13 cellular contexts compared by ENCODE assay signal in the genomic region with DNA sequence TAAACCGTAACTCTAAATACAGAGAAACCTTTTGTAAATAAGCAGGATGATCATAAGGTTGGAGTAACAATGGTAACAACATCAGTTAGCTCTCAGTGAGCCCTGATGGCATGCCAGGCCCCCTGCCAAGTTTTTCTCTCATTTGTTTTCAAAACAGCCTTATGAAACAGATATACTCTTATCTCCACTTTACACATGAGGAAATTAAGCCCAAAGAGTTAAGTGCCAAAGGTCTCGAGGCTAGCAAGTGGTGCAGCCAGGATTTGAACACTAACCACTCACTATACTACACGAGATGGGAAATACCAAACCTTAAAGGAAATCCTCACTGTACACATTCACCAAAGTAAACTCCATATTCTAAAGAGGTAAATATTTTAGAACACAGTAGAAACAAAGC. TPM values are rescaled to one million over a fixed set of nuclear protein-coding genes. Genes with fewer than 3 reads are reported as not detected.
A peak's percentile ranks its signal among the peaks of the same experiment; 100 is the strongest.
DNase-seq lines count a peak whose midpoint lies in the region; ATAC-seq and TF ChIP-seq lines count a peak whose summit lies in the region.
"Had no signal": no experiment of that assay in that cellular context is flagged by ENCODE, and none has a peak within 500 bp of the region (broad histone marks: within the 10 kb centered on the region; RNA-seq: fewer than 3 reads in every experiment).

No MANE protein-coding gene starts in this region.

- no peak overlapping the region for H3K4me3 ChIP-seq in MG63
- H3K4me3 ChIP-seq in gastroesophageal sphincter: no peak overlapping the region
- H3K4me3 ChIP-seq in WERI-Rb-1 (ENCODE audit: low read depth, low read length): no peak overlapping the region

- H3K36me3 ChIP-seq in MG63 (no peaks in the 10 kb centered on the region), gastroesophageal sphincter (no peaks in the 10 kb centered on the region), WERI-Rb-1 (no peaks in the 10 kb centered on the region)

- DNase-seq in MG63 (peak; percentile 53), pulmonary artery endothelial cell (ENCODE audit: low read depth, low spot score) (peak; percentile 92), WERI-Rb-1 (no peak), glutamatergic neuron (no peak)
- no peak for DNase-seq in activated naive CD4-positive, alpha-beta T cell (lab: John Stamatoyannopoulos, UW)
- DNase-seq: activated CD8-positive, alpha-beta memory T cell treated with anti-CD3 and anti-CD28 coated beads for 24 hours; activated naive CD4-positive, alpha-beta T cell treated with anti-CD3 and anti-CD28 coated beads, Interleukin-2, amount 10 ng/mL, durations not matched to agents 7 days and 5 days; CD4-positive, alpha-beta T cell; NCI-H2227 treated with DMSO at 0.1 percent for 48 hours; T-helper 17 cell had no signal

- WGBS in gastroesophageal sphincter (ENCODE audit: low coverage in 1 of 2), 2 donors: 42 to 64% methylated on average over 3 of the region's 3 CpGs

- H3K9me3 Mint-ChIP-seq in glutamatergic neuron (ENCODE audit: unreplicated experiment): peaks cover 2% of the 10 kb centered on the region

- no peak for TF ChIP-seq CTCF in VCaP (conservative IDR thresholded peaks at IDR 0.05)
- TF ChIP-seq CTCF in gastroesophageal sphincter (IDR thresholded peaks at IDR 0.05): no peak
- TF ChIP-seq CTCF in WERI-Rb-1 (IDR thresholded peaks at IDR 0.05; ENCODE audit: low read depth, low read length): no peak
- TF ChIP-seq CTCF in glutamatergic neuron (IDR thresholded peaks at IDR 0.05; ENCODE audit: partially characterized antibody, unreplicated experiment): no peak

- no peak for TF ChIP-seq POLR2A in gastroesophageal sphincter (IDR thresholded peaks at IDR 0.05)

- no peak overlapping the region for H3K27ac Mint-ChIP-seq in glutamatergic neuron (ENCODE audit: unreplicated experiment)
- H3K27ac Mint-ChIP-seq: activated naive CD4-positive, alpha-beta T cell treated with anti-CD3 and anti-CD28 coated beads, Interleukin-2, amount 10 ng/mL, durations not matched to agents 7 days and 5 days; CD4-positive, alpha-beta T cell; natural killer cell treated with Interleukin-12 subunit alpha and Interleukin-12 subunit beta and Interleukin-15 and Interleukin-18, amount 100 ng/mL, for 72 hours; T-helper 17 cell had no signal

- H3K27ac ChIP-seq in VCaP: peak overlapping the region; percentile 64; the same call in 1 of the 2 replicates
- peak overlapping the region; percentile 79 to 85 (median 84) for H3K27ac ChIP-seq in gastroesophageal sphincter
- H3K27ac ChIP-seq in WERI-Rb-1: no peak overlapping the region

- H3K27me3 ChIP-seq in MG63 (no peaks in the 10 kb centered on the region), gastroesophageal sphincter (no peaks in the 10 kb centered on the region), WERI-Rb-1 (ENCODE audit: insufficient read depth, low read depth, severe bottlenecking) (no peaks in the 10 kb centered on the region)

- H3K4me1 ChIP-seq in gastroesophageal sphincter: peaks cover 0 to 59% (median 5%) of the 10 kb centered on the region in 3 donors

- H3K9me3 ChIP-seq in MG63 (peaks cover 2% of the 10 kb centered on the region), gastroesophageal sphincter (peaks cover 0 to 6% (median 0%) of the 10 kb centered on the region in 3 donors), WERI-Rb-1 (ENCODE audit: severe bottlenecking) (no peaks in the 10 kb centered on the region)

- peaks cover 1% of the 10 kb centered on the region for H3K27me3 Mint-ChIP-seq in glutamatergic neuron (ENCODE audit: unreplicated experiment)
- H3K27me3 Mint-ChIP-seq: activated naive CD4-positive, alpha-beta T cell treated with anti-CD3 and anti-CD28 coated beads, Interleukin-2, amount 10 ng/mL, durations not matched to agents 7 days and 5 days; CD4-positive, alpha-beta T cell; T-helper 17 cell had no signal

- no peak for ATAC-seq in gastroesophageal sphincter
- ATAC-seq: natural killer cell treated with Interleukin-12 subunit alpha and Interleukin-12 subunit beta and Interleukin-15 and Interleukin-18, amount 100 ng/mL, for 72 hours; T-helper 17 cell had no signal

- H3K4me3 Mint-ChIP-seq in glutamatergic neuron (ENCODE audit: unreplicated experiment): no peak overlapping the region
- H3K4me3 Mint-ChIP-seq: activated naive CD4-positive, alpha-beta T cell treated with anti-CD3 and anti-CD28 coated beads, Interleukin-2, amount 10 ng/mL, durations not matched to agents 7 days and 5 days; CD4-positive, alpha-beta T cell; natural killer cell treated with Interleukin-12 subunit alpha and Interleukin-12 subunit beta and Interleukin-15 and Interleukin-18, amount 100 ng/mL, for 72 hours; T-helper 17 cell had no signal

- no peaks in the 10 kb centered on the region for H3K36me3 Mint-ChIP-seq in glutamatergic neuron (ENCODE audit: unreplicated experiment)

- peaks cover 18% of the 10 kb centered on the region for H3K4me1 Mint-ChIP-seq in glutamatergic neuron (ENCODE audit: low read depth, unreplicated experiment)
- H3K4me1 Mint-ChIP-seq: activated naive CD4-positive, alpha-beta T cell treated with anti-CD3 and anti-CD28 coated beads, Interleukin-2, amount 10 ng/mL, durations not matched to agents 7 days and 5 days had no signal

- no peak for TF ChIP-seq EP300 in gastroesophageal sphincter (IDR thresholded peaks at IDR 0.05)

RNA-seq across cellular contexts. Expression of a gene that starts 15.0 kb away (rescaled TPM):
- total RNA-seq in MG63 (2014; rRNA removed; shearing (Covaris generic); ENCODE audit: low replicate concordance): 2.0 and 6.8 TPM in 2 replicates
- total RNA-seq in gastroesophageal sphincter (10 to 100 TPM; 11.2 to 37.7 (median 26.6) TPM), pulmonary artery endothelial cell (12.9 and 21.3 TPM in 2 replicates), glutamatergic neuron (ENCODE audit: unreplicated experiment) (21.8 TPM)

RNA-seq across cellular contexts. Expression of a gene that starts 48.3 kb away (rescaled TPM):
- not detected in 2 replicates for total RNA-seq in MG63 (2014; rRNA removed; shearing (Covaris generic); ENCODE audit: low replicate concordance)
- total RNA-seq in gastroesophageal sphincter: under 1 TPM in 2 of 4 donors, not detected in 2; 0.27 to 0.39 TPM
- not detected in 2 replicates for total RNA-seq in pulmonary artery endothelial cell
- 0.39 TPM for total RNA-seq in glutamatergic neuron (ENCODE audit: unreplicated experiment)
- total RNA-seq: CD4-positive, alpha-beta T cell; natural killer cell treated with Interleukin-12 subunit alpha and Interleukin-12 subunit beta and Interleukin-15 and Interleukin-18, amount 100 ng/mL, for 72 hours; T-helper 17 cell had no signal

Comparison
In these comparisons a context has a peak if more than half of its experiments do, and no peak if none do; other contexts are left out.
1. DNase-seq: peak in MG63 (single experiment) and pulmonary artery endothelial cell (single experiment); none in activated naive CD4-positive, alpha-beta T cell (0 of 4), WERI-Rb-1 (single experiment) and glutamatergic neuron (single experiment).